In genomic region chr4:7828011-7828720, GRCh38 we compare ENCODE assay signal across 8 cellular contexts.
A peak's percentile ranks its signal among the peaks of the same experiment; 100 is the strongest.
DNase-seq lines count a peak whose midpoint lies in the region; ATAC-seq, FAIRE-seq and TF ChIP-seq lines count a peak whose summit lies in the region.

No MANE protein-coding gene starts in this region.

- H3K4me1 ChIP-seq in pancreas (peaks cover 0 to 8% (median 7%) of the 10 kb centered on the region in 3 donors), urinary bladder (ENCODE audit: insufficient read depth) (no peaks in the 10 kb centered on the region)

- intact Hi-C loops in pancreas (cut with DNase I), result no loop called here

- no peaks in the 10 kb centered on the region for H3K36me3 ChIP-seq in pancreas
- no peaks in the 10 kb centered on the region for H3K36me3 ChIP-seq in urinary bladder (ENCODE audit: insufficient read depth)

- FAIRE-seq in pancreas (lab: Jason Lieb, UNC), result no peak

- peak overlapping the region in 2 of 4 donors; percentile 30 to 41 for H3K27ac ChIP-seq in pancreas
- peak overlapping the region; percentile 56 for H3K27ac ChIP-seq in urinary bladder (ENCODE audit: low read depth)

- peak; percentile 88 for DNase-seq in GM03348 (ENCODE audit: low spot score)
- DNase-seq in NOMO-1 treated with DMSO at 0.1 percent for 48 hours (lab: John Stamatoyannopoulos, UW; ENCODE audit: unreplicated experiment), result peak; percentile 68
- DNase-seq in activated T-cell treated with anti-CD3 and anti-CD28 coated beads, Interleukin-2, amount 50 U/mL, for 1 hour, result peak; percentile 53
- peak; percentile 100 for DNase-seq in fibroblast of mammary gland (ENCODE audit: low read depth)
- peak in 1 of 6 donors; percentile 52 for DNase-seq in pancreas
- DNase-seq in NCI-H2196 treated with DMSO at 0.1 percent for 48 hours (lab: John Stamatoyannopoulos, UW; ENCODE audit: unreplicated experiment), result no peak

- H3K9me3 ChIP-seq in pancreas, result no peaks in the 10 kb centered on the region

- H3K27me3 ChIP-seq in pancreas, result no peaks in the 10 kb centered on the region

- H3K4me3 ChIP-seq in fibroblast of mammary gland (ENCODE audit: control insufficient read depth, low read depth, low read length), result peak overlapping the region; percentile 17
- no peak overlapping the region for H3K4me3 ChIP-seq in pancreas
- H3K4me3 ChIP-seq in urinary bladder (ENCODE audit: low read depth, low read length), result no peak overlapping the region

- TF ChIP-seq CTCF in fibroblast of mammary gland (conservative IDR thresholded peaks at IDR 0.05; ENCODE audit: control insufficient read depth, insufficient read depth, low read depth, low read length) (no peak), pancreas (IDR thresholded peaks at IDR 0.05) (no peak)

- peak in 3 of 4 donors; percentile 54 to 69 (median 68) for ATAC-seq in pancreas
- no peak for ATAC-seq in GM18498 (IDR thresholded peaks at IDR 0.05; ENCODE audit: unreplicated experiment)

- 74 to 79% methylated on average over 13 of the region's 13 CpGs for WGBS in pancreas, 2 donors
- 32% methylated on average over 13 of the region's 13 CpGs for WGBS in urinary bladder
